In the genomic region with DNA sequence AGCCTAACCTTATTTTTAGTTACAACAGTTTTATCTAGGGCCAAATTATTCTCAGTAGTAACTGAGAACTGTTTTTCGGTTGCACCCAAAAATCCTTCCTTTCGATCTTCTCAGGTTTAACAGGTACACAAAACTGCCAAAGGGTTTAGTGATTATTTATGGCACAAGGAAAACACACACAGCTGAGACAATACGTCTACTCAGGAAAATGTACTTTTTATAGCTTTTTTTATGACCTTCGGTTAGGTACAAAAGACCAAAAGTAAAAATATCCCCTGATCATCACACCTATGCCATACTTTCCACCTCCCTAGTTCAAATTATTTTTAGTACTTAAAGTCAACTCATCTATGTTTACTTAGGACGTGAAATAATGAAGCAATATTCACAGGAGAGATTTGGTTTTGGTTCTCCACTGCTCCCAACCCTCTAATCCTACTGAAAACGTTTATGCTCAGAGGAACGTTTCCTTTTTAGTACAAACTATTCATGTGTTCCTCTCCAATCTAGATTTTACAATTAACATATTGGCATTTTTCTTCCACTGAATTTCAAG, we compare ENCODE assay signal across 19 cellular contexts. TPM values are rescaled to one million over a fixed set of nuclear protein-coding genes. Genes with fewer than 3 reads are reported as not detected.
DNase-seq lines count a peak whose midpoint lies in the region; ATAC-seq, FAIRE-seq and TF ChIP-seq lines count a peak whose summit lies in the region.
"Had no signal": no experiment of that assay in that cellular context is flagged by ENCODE, and none has a peak within 500 bp of the region (broad histone marks: within the 10 kb centered on the region; RNA-seq: fewer than 3 reads in every experiment).

No MANE protein-coding gene starts in this region.

- ATAC-seq in left colon (peak; percentile 90), thoracic aorta (ENCODE audit: insufficient number of reproducible peaks, low FRiP score, low read depth) (no peak), HG03108 (IDR thresholded peaks at IDR 0.05; ENCODE audit: unreplicated experiment) (no peak)

- TF ChIP-seq POLR2A in thyroid gland (IDR thresholded peaks at IDR 0.05) (no peak), testis (IDR thresholded peaks at IDR 0.05) (no peak)

- TF ChIP-seq CTCF in ascending aorta (IDR thresholded peaks at IDR 0.05): no peak
- no peak for TF ChIP-seq CTCF in thoracic aorta (IDR thresholded peaks at IDR 0.05)
- TF ChIP-seq CTCF in thyroid gland (IDR thresholded peaks at IDR 0.05): no peak
- TF ChIP-seq CTCF in testis (IDR thresholded peaks at IDR 0.05): no peak

- H3K4me3 ChIP-seq in ascending aorta: peak overlapping the region in 1 of 2 donors; percentile 33
- H3K4me3 ChIP-seq in thoracic aorta: peak overlapping the region; percentile 32
- no peak overlapping the region for H3K4me3 ChIP-seq in thyroid gland (replicated peaks in 1 of 3)
- H3K4me3 ChIP-seq in testis: no peak overlapping the region
- H3K4me3 ChIP-seq: MG63 had no signal

- H3K4me1 ChIP-seq in ascending aorta (peaks cover 0 to 11% of the 10 kb centered on the region in 2 donors), thoracic aorta (ENCODE audit: control insufficient read depth in 1 of 2, low read depth in 2 of 2) (peaks cover 8 to 38% of the 10 kb centered on the region in 2 donors), thyroid gland (no peaks in the 10 kb centered on the region), testis (no peaks in the 10 kb centered on the region)
- H3K4me1 ChIP-seq: Caco-2 had no signal

- FAIRE-seq in HTR-8/SVneo (lab: Jason Lieb, UNC): no peak
- FAIRE-seq: RCC 7860 had no signal

- 80 to 85% methylated on average over 7 of the region's 7 CpGs for whole genome bisulfite sequencing in thyroid gland, 2 donors
- WGBS in testis, 2 donors: 75 to 88% methylated on average over 7 of the region's 7 CpGs

- H3K27ac ChIP-seq in ascending aorta: peak overlapping the region; percentile 38 to 47
- H3K27ac ChIP-seq in thoracic aorta: peak overlapping the region; percentile 46
- no peak overlapping the region for H3K27ac ChIP-seq in thyroid gland
- no peak overlapping the region for H3K27ac ChIP-seq in testis
- H3K27ac ChIP-seq: KMS-11 had no signal

- H3K9me3 ChIP-seq in ascending aorta: no peaks in the 10 kb centered on the region
- no peaks in the 10 kb centered on the region for H3K9me3 ChIP-seq in thoracic aorta
- no peaks in the 10 kb centered on the region for H3K9me3 ChIP-seq in thyroid gland
- H3K9me3 ChIP-seq in testis: no peaks in the 10 kb centered on the region
- H3K9me3 ChIP-seq: Caco-2, MG63, SK-N-SH had no signal

- DNase-seq in LoVo (ENCODE audit: low spot score): peak; percentile 16
- no peak for DNase-seq in ascending aorta (ENCODE audit: low spot score in 2 of 2)
- DNase-seq in left colon: no peak
- DNase-seq in thoracic aorta (ENCODE audit: low spot score): no peak
- no peak for DNase-seq in thyroid gland
- no peak for DNase-seq in testis
- DNase-seq in HTR-8/SVneo (ENCODE audit: insufficient read length, low spot score): no peak
- DNase-seq: ACHN, Caco-2, DMS53, MG63, NCI-H1092, NCI-H226, NCI-H524 treated with DMSO at 0.1 percent for 48 hours, Right ventricle myocardium superior, SK-N-SH had no signal

- H3K36me3 ChIP-seq in ascending aorta (no peaks in the 10 kb centered on the region), thoracic aorta (no peaks in the 10 kb centered on the region), thyroid gland (no peaks in the 10 kb centered on the region), testis (ENCODE audit: low read depth, missing control alignments) (no peaks in the 10 kb centered on the region)
- H3K36me3 ChIP-seq: MG63 had no signal

- intact Hi-C loops in ascending aorta (cut with DNase I) (no loop called here), left colon (cut with DNase I, micrococcal nuclease) (no loop called here), thyroid gland (cut with DNase I) (no loop called here), testis (cut with DNase I; ENCODE audit: low total_unique reads) (no loop called here)

- H3K27me3 ChIP-seq in ascending aorta (no peaks in the 10 kb centered on the region), thoracic aorta (replicated peaks; ENCODE audit: insufficient read depth) (no peaks in the 10 kb centered on the region), thyroid gland (no peaks in the 10 kb centered on the region), testis (no peaks in the 10 kb centered on the region)
- H3K27me3 ChIP-seq: MG63 had no signal

RNA-seq across cellular contexts. Expression of a gene that starts 48.7 kb away (rescaled TPM):
- total RNA-seq in ascending aorta (20.5 TPM), left colon (10 to 100 TPM in 1 of 2 donors, 1 to 10 TPM in 1; 2.8 to 10.3 TPM), thoracic aorta (10 to 100 TPM; 66.1 to 71.4 TPM), thyroid gland (10 to 100 TPM in 3 of 4 donors, 1 to 10 TPM in 1; 7.8 to 22.7 (median 12.8) TPM), testis (10 to 100 TPM; 22.4 to 28.6 TPM)
- 35.2 TPM for polyA plus RNA-seq in testis (ENCODE audit: insufficient read depth, low read depth, low replicate concordance)

Comparison
In these comparisons a context has a peak if more than half of its experiments do, and no peak if none do; other contexts are left out.
1. H3K27ac ChIP-seq: peak in ascending aorta (2 of 2) and thoracic aorta (2 of 2); none in thyroid gland (0 of 3) and testis (0 of 2).